In the genomic region with DNA sequence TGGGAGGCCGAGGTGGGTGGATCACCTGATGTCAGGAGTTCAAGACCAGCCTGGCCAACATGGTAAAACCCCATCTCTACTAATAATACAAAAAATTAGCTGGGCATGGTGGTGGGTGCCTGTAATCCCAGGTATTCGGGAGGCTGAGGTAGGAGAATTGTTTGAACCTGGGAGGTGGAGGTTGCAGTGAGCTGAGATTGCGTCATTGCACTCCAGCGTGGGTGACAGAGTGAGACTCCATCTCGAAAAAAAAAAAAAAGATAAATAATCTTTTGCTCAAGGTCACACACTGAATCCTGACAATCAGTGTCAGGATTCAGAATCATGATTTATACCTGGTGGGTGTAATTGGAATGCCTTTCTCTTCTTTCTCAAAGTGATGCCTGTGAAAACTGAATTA, we compare ENCODE assay signal across 4 cellular contexts. TPM values are rescaled to one million over a fixed set of nuclear protein-coding genes. Genes with fewer than 3 reads are reported as not detected.
"Had no signal": no experiment of that assay in that cellular context is flagged by ENCODE, and none has a peak within 500 bp of the region (broad histone marks: within the 10 kb centered on the region; RNA-seq: fewer than 3 reads in every experiment).

No MANE protein-coding gene starts in this region.

RNA-seq across cellular contexts. Expression of a gene that starts 5.8 kb away (rescaled TPM):
- total RNA-seq: GM23248, H1, H9, HFFc6 had no signal
- polyA plus RNA-seq: GM23248 had no signal
